ENCODE assay signal across 8 cellular contexts in the genomic region with DNA sequence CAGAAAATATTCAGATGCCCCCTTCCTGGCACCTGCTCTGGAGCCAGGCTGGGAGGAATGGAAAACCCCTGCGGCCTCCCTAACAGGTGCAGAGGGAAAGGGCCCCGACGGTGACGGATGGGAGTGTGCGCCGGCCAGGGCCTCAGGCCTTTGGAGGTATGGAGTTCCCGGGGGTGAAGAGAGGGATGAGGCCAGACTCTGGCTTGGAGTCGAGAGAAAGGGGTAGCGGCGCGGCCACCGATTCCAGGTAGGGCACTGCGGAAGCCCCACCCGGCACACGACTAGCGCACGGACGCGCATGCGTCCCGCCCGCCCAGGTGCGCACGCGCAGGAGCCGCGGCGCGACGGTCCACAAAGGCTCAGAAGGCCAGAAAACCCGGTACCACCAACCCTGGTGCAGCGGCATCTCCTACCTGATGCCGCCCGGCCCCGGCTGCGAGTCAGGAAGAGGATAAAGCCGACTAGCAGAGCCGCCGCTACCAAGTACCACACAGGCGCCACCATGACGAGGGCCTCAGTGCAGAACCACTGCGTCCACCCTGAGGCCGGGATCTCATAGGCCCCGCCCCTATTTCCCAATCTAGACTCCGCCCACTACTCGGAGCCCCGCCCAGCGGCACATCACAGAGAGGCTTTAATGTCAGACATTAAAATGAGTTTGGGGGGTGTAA. TPM values are rescaled to one million over a fixed set of nuclear protein-coding genes. Genes with fewer than 3 reads are reported as not detected.
A peak's percentile ranks its signal among the peaks of the same experiment; 100 is the strongest.
DNase-seq lines count a peak whose midpoint lies in the region; ATAC-seq and TF ChIP-seq lines count a peak whose summit lies in the region.

Gene DDRGK1 (minus strand): TSS at position 559 of the 671 bp plus-strand sequence. CDS start 55 bp downstream, at position 504.

- H3K4me1 Mint-ChIP-seq in progenitor cell of endocrine pancreas (ENCODE audit: low read depth), result peaks cover 12% of the 10 kb centered on the region

- WGBS in adrenal gland, 4 donors, result 0 to 2% (median 1%) methylated on average over 9 to 48 of the region's 48 CpGs
- WGBS in heart right ventricle, 2 donors, result 0% methylated on average over 48 of the region's 48 CpGs

- H3K36me3 Mint-ChIP-seq in progenitor cell of endocrine pancreas (ENCODE audit: insufficient read depth), result peaks cover 12% of the 10 kb centered on the region

- peak within 1 kb of the TSS; percentile 86 to 92 (median 86) for H3K27ac ChIP-seq in adrenal gland
- peak within 1 kb of the TSS; percentile 70 to 95 (median 84) for H3K27ac ChIP-seq in heart right ventricle
- peak within 1 kb of the TSS; percentile 94 for H3K27ac ChIP-seq in upper lobe of right lung

- H3K27me3 ChIP-seq in adrenal gland (no peaks in the 10 kb centered on the region), heart right ventricle (no peaks in the 10 kb centered on the region), upper lobe of right lung (no peaks in the 10 kb centered on the region)

- peak; percentile 47 for DNase-seq in GM12864 (ENCODE audit: low read depth)
- peak; percentile 76 for DNase-seq in NCI-H128 (lab: John Stamatoyannopoulos, UW; ENCODE audit: unreplicated experiment)
- peak; percentile 70 to 91 (median 84) for DNase-seq in T-helper 1 cell
- DNase-seq in adrenal gland, result peak; percentile 83 to 96 (median 89)
- DNase-seq in heart right ventricle, result peak; percentile 89 to 90
- peak; percentile 80 for DNase-seq in progenitor cell of endocrine pancreas (ENCODE audit: low spot score, unreplicated experiment)
- DNase-seq in upper lobe of right lung, result peak; percentile 93

- no peaks in the 10 kb centered on the region for H3K9me3 ChIP-seq in adrenal gland (replicated peaks in 1 of 3)
- H3K9me3 ChIP-seq in heart right ventricle, result no peaks in the 10 kb centered on the region
- H3K9me3 ChIP-seq in upper lobe of right lung, result no peaks in the 10 kb centered on the region

- peak within 1 kb of the TSS; percentile 74 for H3K4me3 ChIP-seq in GM12864 (ENCODE audit: low read depth, low read length)
- peak within 1 kb of the TSS; percentile 55 to 86 (median 76) for H3K4me3 ChIP-seq in adrenal gland
- H3K4me3 ChIP-seq in heart right ventricle, result peak within 1 kb of the TSS; percentile 61 to 97 (median 74)
- peak within 1 kb of the TSS; percentile 95 for H3K4me3 ChIP-seq in upper lobe of right lung

- peak within 1 kb of the TSS; percentile 94 for H3K4me3 Mint-ChIP-seq in progenitor cell of endocrine pancreas (ENCODE audit: low read depth)

- peak; percentile 84 for ATAC-seq in HG02642 (IDR thresholded peaks at IDR 0.05; ENCODE audit: poor library complexity, unreplicated experiment)
- peak; percentile 94 to 97 (median 95) for ATAC-seq in heart right ventricle
- ATAC-seq in upper lobe of right lung, result peak; percentile 95

- no peaks in the 10 kb centered on the region for H3K9me3 Mint-ChIP-seq in progenitor cell of endocrine pancreas (ENCODE audit: low read depth)

- H3K27ac Mint-ChIP-seq in progenitor cell of endocrine pancreas, result peak within 1 kb of the TSS; percentile 98

- TF ChIP-seq CTCF in GM12864 (IDR thresholded peaks at IDR 0.05; ENCODE audit: low read depth, low read length, missing control alignments), result no peak
- no peak for TF ChIP-seq CTCF in adrenal gland (IDR thresholded peaks at IDR 0.05)
- TF ChIP-seq CTCF in heart right ventricle (IDR thresholded peaks at IDR 0.05), result no peak
- TF ChIP-seq CTCF in progenitor cell of endocrine pancreas (IDR thresholded peaks at IDR 0.05; ENCODE audit: unreplicated experiment), result no peak
- TF ChIP-seq CTCF in upper lobe of right lung (IDR thresholded peaks at IDR 0.05), result no peak

- H3K36me3 ChIP-seq in adrenal gland (replicated peaks in 1 of 2) (peaks cover 0 to 16% of the 10 kb centered on the region in 2 donors), heart right ventricle (peaks cover 0 to 37% (median 14%) of the 10 kb centered on the region in 9 donors), upper lobe of right lung (peaks cover 34% of the 10 kb centered on the region)

- intact Hi-C loops in adrenal gland (cut with DNase I) (no loop called here), heart right ventricle (cut with DNase I) (loop anchor here in 1 of 10 donors (5.0 kb wide), 1 partner anchor 42 kb away; no protein-coding TSS in a partner anchor), upper lobe of right lung (cut with DNase I) (no loop called here)

- H3K4me1 ChIP-seq in adrenal gland (replicated peaks in 1 of 2) (peaks cover 13 to 14% of the 10 kb centered on the region in 2 donors), heart right ventricle (peaks cover 3 to 25% (median 19%) of the 10 kb centered on the region in 9 donors), upper lobe of right lung (peaks cover 10% of the 10 kb centered on the region)

- no peaks in the 10 kb centered on the region for H3K27me3 Mint-ChIP-seq in progenitor cell of endocrine pancreas

- TF ChIP-seq POLR2A in adrenal gland (IDR thresholded peaks at IDR 0.05), result peak; percentile 31 to 78

RNA-seq across cellular contexts. Expression of gene DDRGK1, which starts in this region (rescaled TPM):
- total RNA-seq in adrenal gland, result 100 to 1,000 TPM; 124 to 202 (median 166) TPM
- 100 to 1,000 TPM in 2 of 3 donors, 10 to 100 TPM in 1; 81.6 to 125 (median 113) TPM for polyA plus RNA-seq in adrenal gland
- 10 to 100 TPM; 25.2 to 48.4 (median 29.4) TPM for total RNA-seq in heart right ventricle
- polyA plus RNA-seq in heart right ventricle, result 10 to 100 TPM; 31.0 to 77.1 TPM
- 73.0 and 78.0 TPM in 2 replicates for total RNA-seq in progenitor cell of endocrine pancreas
- 108 TPM for total RNA-seq in upper lobe of right lung

Comparison
In these comparisons a context has a peak if more than half of its experiments do, and no peak if none do; other contexts are left out.
1. Peak in every context shown above with its lines: DNase-seq, ATAC-seq, H3K4me3 ChIP-seq and H3K27ac ChIP-seq.